In the genomic region with DNA sequence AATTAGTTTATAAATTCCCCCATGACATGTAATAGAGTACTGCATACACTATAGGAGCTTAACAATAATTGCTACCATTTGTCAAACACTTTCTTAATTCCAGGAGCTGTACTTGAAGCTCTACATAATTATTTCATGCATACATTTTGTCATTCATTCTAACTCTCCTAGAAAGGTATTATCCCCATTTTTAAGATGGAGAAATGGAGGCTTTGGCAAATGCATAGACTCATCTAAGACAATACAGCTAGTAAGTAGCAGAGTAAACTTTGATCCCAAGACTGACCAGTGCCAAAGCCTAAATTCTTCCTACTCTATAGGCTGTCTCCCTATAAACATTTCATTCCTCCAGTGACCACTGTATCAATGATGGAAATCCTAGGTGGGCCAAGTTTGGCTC, we compare ENCODE assay signal across 1 cellular context.
TF ChIP-seq lines count a peak whose summit lies in the region.

No MANE protein-coding gene starts in this region.

TF ChIP-seq in HepG2, 621 proteins besides CTCF, POLR2A, EP300 and RAD21:
- TF ChIP-seq SNRNP70 (IDR thresholded peaks at IDR 0.05; ENCODE audit: low read depth, low read length) (no peak), CENPT (CRISPR knock-in tag; IDR thresholded peaks at IDR 0.05; ENCODE audit: low read depth) (no peak), CC2D1A (CRISPR knock-in tag; IDR thresholded peaks at IDR 0.05) (no peak), ZNF629 (CRISPR knock-in tag; conservative IDR thresholded peaks at IDR 0.05) (peak; percentile 78), ZNF607 (CRISPR knock-in tag; IDR thresholded peaks at IDR 0.05; ENCODE audit: borderline replicate concordance) (no peak), GATAD1 (CRISPR knock-in tag; IDR thresholded peaks at IDR 0.05) (no peak)
- TF ChIP-seq, protein P1, sequence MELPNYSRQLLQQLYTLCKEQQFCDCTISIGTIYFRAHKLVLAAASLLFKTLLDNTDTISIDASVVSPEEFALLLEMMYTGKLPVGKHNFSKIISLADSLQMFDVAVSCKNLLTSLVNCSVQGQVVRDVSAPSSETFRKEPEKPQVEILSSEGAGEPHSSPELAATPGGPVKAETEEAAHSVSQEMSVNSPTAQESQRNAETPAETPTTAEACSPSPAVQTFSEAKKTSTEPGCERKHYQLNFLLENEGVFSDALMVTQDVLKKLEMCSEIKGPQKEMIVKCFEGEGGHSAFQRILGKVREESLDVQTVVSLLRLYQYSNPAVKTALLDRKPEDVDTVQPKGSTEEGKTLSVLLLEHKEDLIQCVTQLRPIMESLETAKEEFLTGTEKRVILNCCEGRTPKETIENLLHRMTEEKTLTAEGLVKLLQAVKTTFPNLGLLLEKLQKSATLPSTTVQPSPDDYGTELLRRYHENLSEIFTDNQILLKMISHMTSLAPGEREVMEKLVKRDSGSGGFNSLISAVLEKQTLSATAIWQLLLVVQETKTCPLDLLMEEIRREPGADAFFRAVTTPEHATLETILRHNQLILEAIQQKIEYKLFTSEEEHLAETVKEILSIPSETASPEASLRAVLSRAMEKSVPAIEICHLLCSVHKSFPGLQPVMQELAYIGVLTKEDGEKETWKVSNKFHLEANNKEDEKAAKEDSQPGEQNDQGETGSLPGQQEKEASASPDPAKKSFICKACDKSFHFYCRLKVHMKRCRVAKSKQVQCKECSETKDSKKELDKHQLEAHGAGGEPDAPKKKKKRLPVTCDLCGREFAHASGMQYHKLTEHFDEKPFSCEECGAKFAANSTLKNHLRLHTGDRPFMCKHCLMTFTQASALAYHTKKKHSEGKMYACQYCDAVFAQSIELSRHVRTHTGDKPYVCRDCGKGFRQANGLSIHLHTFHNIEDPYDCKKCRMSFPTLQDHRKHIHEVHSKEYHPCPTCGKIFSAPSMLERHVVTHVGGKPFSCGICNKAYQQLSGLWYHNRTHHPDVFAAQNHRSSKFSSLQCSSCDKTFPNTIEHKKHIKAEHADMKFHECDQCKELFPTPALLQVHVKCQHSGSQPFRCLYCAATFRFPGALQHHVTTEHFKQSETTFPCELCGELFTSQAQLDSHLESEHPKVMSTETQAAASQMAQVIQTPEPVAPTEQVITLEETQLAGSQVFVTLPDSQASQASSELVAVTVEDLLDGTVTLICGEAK (IDR thresholded peaks at IDR 0.05), result no peak
- TF ChIP-seq, protein P1 (CRISPR knock-in tag; IDR thresholded peaks at IDR 0.05), result no peak
